19 cellular contexts compared by ENCODE assay signal in the genomic region with DNA sequence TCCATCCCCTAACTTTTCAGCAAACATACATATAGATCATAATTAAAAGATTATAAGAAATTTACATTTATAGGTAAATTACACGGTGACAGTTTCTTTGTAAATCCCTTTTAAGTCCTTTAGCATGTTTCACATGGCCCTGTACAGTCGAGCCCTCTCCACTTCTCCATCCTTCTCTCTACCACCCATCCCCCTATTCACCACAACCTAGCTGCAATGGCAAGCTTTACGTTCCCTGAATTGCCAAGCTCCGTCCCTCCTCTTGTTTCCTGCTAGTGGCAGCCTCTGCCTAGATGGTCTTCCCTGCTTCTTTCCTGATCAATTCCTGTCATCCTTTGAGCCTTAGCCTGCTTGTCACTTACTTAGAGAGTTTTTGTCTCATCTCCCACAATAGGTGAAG.
A peak's percentile ranks its signal among the peaks of the same experiment; 100 is the strongest.
DNase-seq lines count a peak whose midpoint lies in the region; ATAC-seq, FAIRE-seq and TF ChIP-seq lines count a peak whose summit lies in the region.
"Had no signal": no experiment of that assay in that cellular context is flagged by ENCODE, and none has a peak within 500 bp of the region (broad histone marks: within the 10 kb centered on the region; RNA-seq: fewer than 3 reads in every experiment).

No MANE protein-coding gene starts in this region.

- peak in 3 of 4 donors; percentile 26 to 54 (median 44) for ATAC-seq in right lobe of liver
- ATAC-seq in HepG2, result no peak
- ATAC-seq in mucosa of descending colon, result peak; percentile 42
- peak in 1 of 2 donors; percentile 40 for ATAC-seq in upper lobe of left lung (ENCODE audit: low FRiP score in 2 of 2)
- no peak for ATAC-seq in GM18502 (IDR thresholded peaks at IDR 0.05; ENCODE audit: poor library complexity, unreplicated experiment)
- ATAC-seq: activated naive CD4-positive, alpha-beta T cell treated with anti-CD3 and anti-CD28 coated beads, Interleukin-2, amount 50 U/mL, for 72 hours; gastrocnemius medialis had no signal

- H3K9me3 ChIP-seq in right lobe of liver, result no peaks in the 10 kb centered on the region
- H3K9me3 ChIP-seq in HepG2 (ENCODE audit: low read length), result no peaks in the 10 kb centered on the region
- H3K9me3 ChIP-seq in SU-DHL-6 (ENCODE audit: insufficient read depth, low read length), result no peaks in the 10 kb centered on the region
- H3K9me3 ChIP-seq in mucosa of descending colon, result no peaks in the 10 kb centered on the region
- H3K9me3 ChIP-seq in upper lobe of left lung, result no peaks in the 10 kb centered on the region
- H3K9me3 ChIP-seq: gastrocnemius medialis had no signal

- no peak overlapping the region for H3K27ac ChIP-seq in right lobe of liver
- no peak overlapping the region for H3K27ac ChIP-seq in HepG2 (ENCODE audit: extremely low read length, insufficient read depth, low read length)
- peak overlapping the region; percentile 74 for H3K27ac ChIP-seq in SU-DHL-6 (ENCODE audit: low read depth, low read length)
- peak overlapping the region in 3 of 4 donors; percentile 54 to 65 (median 61) for H3K27ac ChIP-seq in upper lobe of left lung
- H3K27ac ChIP-seq: epithelial cell of prostate, gastrocnemius medialis had no signal

- H3K27me3 ChIP-seq in right lobe of liver (no peaks in the 10 kb centered on the region), HepG2 (ENCODE audit: control insufficient read depth in 1 of 2, insufficient read depth in 2 of 2, low read length in 2 of 2) (no peaks in the 10 kb centered on the region), SU-DHL-6 (ENCODE audit: low read length) (no peaks in the 10 kb centered on the region), upper lobe of left lung (no peaks in the 10 kb centered on the region)
- H3K27me3 ChIP-seq: gastrocnemius medialis had no signal

- peak overlapping the region in 1 of 3 donors; percentile 21 for H3K4me3 ChIP-seq in right lobe of liver
- H3K4me3 ChIP-seq in HepG2 (replicated peaks in 1 of 3; ENCODE audit: insufficient read depth in 1 of 3, low read depth in 2 of 3, low read length in 3 of 3), result no peak overlapping the region
- no peak overlapping the region for H3K4me3 ChIP-seq in SU-DHL-6 (ENCODE audit: insufficient read depth, low read length, poor library complexity, severe bottlenecking)
- H3K4me3 ChIP-seq in mucosa of descending colon, result no peak overlapping the region
- H3K4me3 ChIP-seq in upper lobe of left lung, result peak overlapping the region in 3 of 4 donors; percentile 9 to 37 (median 9)

- 39% methylated on average over 4 of the region's 4 CpGs for WGBS in right lobe of liver (ENCODE audit: insufficient coverage, low coverage, low lambda C conversion rate, missing lambda C conversion rate)
- under 1% methylated on average over 4 of the region's 4 CpGs for WGBS in HepG2 (ENCODE audit: low lambda C conversion rate)
- 59 to 63% methylated on average over 4 of the region's 4 CpGs for WGBS in upper lobe of left lung, 2 donors

- POLR2A ChIA-PET in HepG2 (lab: Yijun Ruan, JAX), result no interaction called here

- in situ Hi-C loops in HepG2 (cut with HindIII; ENCODE audit: extremely low pct_ligation_motif_present, low pct_unique_long_range_greater_than_20kb), result no loop called here

- CTCF ChIA-PET in HepG2 (lab: Yijun Ruan, JAX; ENCODE audit: low intra/inter-chr PET ratio, low total read pairs), result no interaction called here

- H4K20me1 ChIP-seq in HepG2 (ENCODE audit: insufficient read depth, low read length) (no peaks in the 10 kb centered on the region), SU-DHL-6 (ENCODE audit: low read depth, low read length) (no peaks in the 10 kb centered on the region)

- TF ChIP-seq POLR2A in right lobe of liver (IDR thresholded peaks at IDR 0.05) (no peak), HepG2 (IDR thresholded peaks at IDR 0.05; ENCODE audit: insufficient read depth in 1 of 2, low read depth in 2 of 2, low read length in 2 of 2) (no peak), upper lobe of left lung (IDR thresholded peaks at IDR 0.05) (no peak)

- H3K9me2 ChIP-seq in SU-DHL-6 (replicated peaks; ENCODE audit: insufficient read depth, low read length), result no peaks in the 10 kb centered on the region

- intact Hi-C loops in right lobe of liver (cut with DNase I) (no loop called here), HepG2 (cut with micrococcal nuclease; ENCODE audit: unreplicated experiment) (no loop called here), mucosa of descending colon (cut with DNase I, micrococcal nuclease) (no loop called here)

- no peaks in the 10 kb centered on the region for H3K4me1 ChIP-seq in right lobe of liver
- no peaks in the 10 kb centered on the region for H3K4me1 ChIP-seq in HepG2 (ENCODE audit: insufficient read depth, low read length)
- no peaks in the 10 kb centered on the region for H3K4me1 ChIP-seq in mucosa of descending colon (ENCODE audit: low read depth)
- no peaks in the 10 kb centered on the region for H3K4me1 ChIP-seq in upper lobe of left lung
- H3K4me1 ChIP-seq: gastrocnemius medialis had no signal

- H3K36me3 ChIP-seq in right lobe of liver (no peaks in the 10 kb centered on the region), HepG2 (replicated peaks in 1 of 2; ENCODE audit: control insufficient read depth in 1 of 2, insufficient read depth in 2 of 2, low read length in 2 of 2) (no peaks in the 10 kb centered on the region), SU-DHL-6 (ENCODE audit: low read length) (no peaks in the 10 kb centered on the region), mucosa of descending colon (ENCODE audit: low read depth) (no peaks in the 10 kb centered on the region), upper lobe of left lung (no peaks in the 10 kb centered on the region)
- H3K36me3 ChIP-seq: gastrocnemius medialis had no signal

- H3K79me2 ChIP-seq in HepG2 (ENCODE audit: insufficient read depth, low read length) (no peaks in the 10 kb centered on the region), SU-DHL-6 (ENCODE audit: insufficient read depth, low read length) (no peaks in the 10 kb centered on the region)

- H3K9ac ChIP-seq in HepG2 (ENCODE audit: insufficient read depth, low read depth, low read length), result no peak overlapping the region
- H3K9ac ChIP-seq in SU-DHL-6 (ENCODE audit: low read length), result peak overlapping the region; percentile 37

- TF ChIP-seq EP300 in HepG2 (IDR thresholded peaks at IDR 0.05; ENCODE audit: low read depth in 2 of 2, low read length in 2 of 2), result no peak
- no peak for TF ChIP-seq EP300 in HepG2 (CRISPR knock-in tag; IDR thresholded peaks at IDR 0.05; ENCODE audit: borderline replicate concordance)
- no peak for TF ChIP-seq EP300 in upper lobe of left lung (IDR thresholded peaks at IDR 0.05)

- H2AFZ ChIP-seq in HepG2 (ENCODE audit: low read length), result no peak overlapping the region
- H2AFZ ChIP-seq in SU-DHL-6 (ENCODE audit: low read depth, low read length, severe bottlenecking), result no peak overlapping the region

- TF ChIP-seq RAD21 in HepG2 (CRISPR knock-in tag; IDR thresholded peaks at IDR 0.05), result no peak

- no peak overlapping the region for H3K4me2 ChIP-seq in HepG2 (ENCODE audit: low read depth, low read length)
- peak overlapping the region; percentile 60 for H3K4me2 ChIP-seq in SU-DHL-6 (ENCODE audit: low read depth, low read length, poor library complexity, severe bottlenecking)

- FAIRE-seq in HepG2 (lab: Jason Lieb, UNC), result no peak
- FAIRE-seq: H1, RCC 7860 had no signal

- DNase-seq in right lobe of liver (no peak), HepG2 (ENCODE audit: low spot score) (no peak), mucosa of descending colon (no peak), upper lobe of left lung (no peak), DMS79 (lab: John Stamatoyannopoulos, UW) (no peak), occipital lobe (lab: John Stamatoyannopoulos, UW) (no peak)
- DNase-seq: activated CD4-positive, alpha-beta memory T cell treated with anti-CD3 and anti-CD28 coated beads, Interleukin-2, amount 10 ng/mL, durations not matched to agents 7 days and 5 days; activated T-cell treated with anti-CD3 and anti-CD28 coated beads, Interleukin-2, amount 50 U/mL, for 48 hours; dermis blood vessel endothelial cell; gastrocnemius medialis; IMR-90; NCI-H526; SW 1271 had no signal

- BruUV-seq in HepG2 (replicated peaks; lab: Mats Ljungman, UMichigan), result no TSS peak

- peaks cover 7% of the 10 kb centered on the region; the same call in 1 of the 2 replicates for H3F3A ChIP-seq in SU-DHL-6 (ENCODE audit: insufficient read depth)

- TF ChIP-seq CTCF in right lobe of liver (IDR thresholded peaks at IDR 0.05) (no peak), HepG2 (CRISPR knock-in tag; IDR thresholded peaks at IDR 0.05) (no peak), SU-DHL-6 (IDR thresholded peaks at IDR 0.05; ENCODE audit: insufficient read depth, low read length, poor library complexity, severe bottlenecking) (no peak), mucosa of descending colon (IDR thresholded peaks at IDR 0.05) (no peak), upper lobe of left lung (IDR thresholded peaks at IDR 0.05) (no peak)

TF ChIP-seq in HepG2, 621 proteins besides CTCF, POLR2A, EP300 and RAD21 (continues in another document):
- no peak for TF ChIP-seq RBM22 (optimal IDR thresholded peaks at IDR 0.05; ENCODE audit: low read length)
- no peak for TF ChIP-seq MTF2 (CRISPR knock-in tag; IDR thresholded peaks at IDR 0.05; ENCODE audit: borderline replicate concordance)
- TF ChIP-seq ZSCAN30 (CRISPR knock-in tag; IDR thresholded peaks at IDR 0.05), result no peak
- TF ChIP-seq, protein P1, sequence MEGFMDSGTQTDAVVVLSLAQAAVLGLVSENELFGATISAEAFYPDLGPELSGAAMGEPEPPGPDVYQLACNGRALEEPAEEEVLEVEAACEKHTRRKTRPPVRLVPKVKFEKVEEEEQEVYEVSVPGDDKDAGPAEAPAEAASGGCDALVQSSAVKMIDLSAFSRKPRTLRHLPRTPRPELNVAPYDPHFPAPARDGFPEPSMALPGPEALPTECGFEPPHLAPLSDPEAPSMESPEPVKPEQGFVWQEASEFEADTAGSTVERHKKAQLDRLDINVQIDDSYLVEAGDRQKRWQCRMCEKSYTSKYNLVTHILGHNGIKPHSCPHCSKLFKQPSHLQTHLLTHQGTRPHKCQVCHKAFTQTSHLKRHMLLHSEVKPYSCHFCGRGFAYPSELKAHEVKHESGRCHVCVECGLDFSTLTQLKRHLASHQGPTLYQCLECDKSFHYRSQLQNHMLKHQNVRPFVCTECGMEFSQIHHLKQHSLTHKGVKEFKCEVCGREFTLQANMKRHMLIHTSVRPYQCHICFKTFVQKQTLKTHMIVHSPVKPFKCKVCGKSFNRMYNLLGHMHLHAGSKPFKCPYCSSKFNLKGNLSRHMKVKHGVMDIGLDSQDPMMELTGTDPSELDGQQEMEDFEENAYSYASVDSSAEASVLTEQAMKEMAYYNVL (CRISPR knock-in tag; IDR thresholded peaks at IDR 0.05; ENCODE audit: borderline replicate concordance), result no peak
- TF ChIP-seq GATAD1 (CRISPR knock-in tag; IDR thresholded peaks at IDR 0.05), result no peak
- TF ChIP-seq TGIF2 (CRISPR knock-in tag; IDR thresholded peaks at IDR 0.05), result no peak
- TF ChIP-seq WIZ (CRISPR knock-in tag; IDR thresholded peaks at IDR 0.05), result no peak
- TF ChIP-seq ZNF644 (CRISPR knock-in tag; IDR thresholded peaks at IDR 0.05; ENCODE audit: low read depth), result no peak
- TF ChIP-seq POLR2G (IDR thresholded peaks at IDR 0.05; ENCODE audit: low read depth, low read length), result no peak

Comparison
In these comparisons a context has a peak if more than half of its experiments do, and no peak if none do; other contexts are left out.
1. ATAC-seq: peak in right lobe of liver (3 of 4) and mucosa of descending colon (single experiment); none in HepG2 (single experiment) and GM18502 (single experiment).
2. H3K27ac ChIP-seq: peak in SU-DHL-6 (single experiment) and upper lobe of left lung (3 of 4); none in right lobe of liver (0 of 3) and HepG2 (single experiment).
3. H3K4me3 ChIP-seq: peak in upper lobe of left lung (3 of 4); none in HepG2 (0 of 3), SU-DHL-6 (single experiment) and mucosa of descending colon (single experiment).